ENCODE assay signal across 8 cellular contexts in the genomic region with DNA sequence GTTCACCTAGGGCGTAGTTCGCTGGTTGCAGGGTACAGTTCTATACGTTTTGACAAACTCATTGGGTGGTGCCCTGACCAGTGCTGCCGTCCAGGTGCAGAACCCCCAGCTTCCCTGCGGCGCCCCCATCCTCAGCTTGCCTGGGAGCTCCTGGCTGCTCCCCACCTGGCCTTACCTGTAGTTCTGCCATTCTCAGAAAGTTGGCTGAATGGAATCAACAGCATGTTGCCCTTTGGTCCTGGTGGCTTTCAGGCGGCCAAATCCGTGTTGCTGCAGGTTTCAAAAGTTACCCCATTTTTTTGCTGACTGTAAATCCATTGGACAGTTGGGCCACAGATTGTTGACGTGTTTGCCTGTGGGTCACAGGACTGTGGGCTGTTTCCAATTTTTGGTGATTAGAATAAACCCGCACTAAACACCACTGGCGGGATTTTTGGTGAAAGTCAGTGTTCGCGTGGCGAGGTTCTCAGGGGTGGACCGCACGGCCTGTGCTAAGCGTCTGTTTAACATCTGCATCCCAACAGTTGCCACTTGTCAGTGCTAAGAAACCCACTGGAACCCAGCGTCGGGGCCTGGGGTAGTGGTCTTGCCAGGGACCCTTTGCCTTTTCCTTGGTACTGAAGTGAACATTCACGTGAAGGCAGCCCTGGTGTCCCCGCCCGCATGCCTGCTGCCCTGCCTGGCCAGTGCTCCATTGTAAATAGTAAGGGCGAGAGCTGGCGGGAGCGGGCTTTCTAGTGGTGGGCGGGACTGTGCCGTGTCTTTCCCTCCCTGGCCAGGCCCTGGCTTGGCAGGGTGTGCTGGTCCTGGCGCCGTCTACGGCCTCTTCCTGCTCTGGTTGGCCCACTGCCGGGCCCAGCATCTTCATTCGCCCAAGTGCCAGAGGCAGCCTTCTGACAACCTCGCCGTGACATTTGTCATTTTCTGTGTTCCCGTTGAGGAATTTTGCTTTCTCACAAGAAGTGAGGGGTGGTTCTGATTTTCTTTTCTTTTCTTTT.
DNase-seq lines count a peak whose midpoint lies in the region; ATAC-seq and TF ChIP-seq lines count a peak whose summit lies in the region.

No MANE protein-coding gene starts in this region.

- no peaks in the 10 kb centered on the region for H3K9me3 ChIP-seq in HEK293 (ENCODE audit: control insufficient read depth, insufficient read depth, low read depth, low read length)

- no peaks in the 10 kb centered on the region for H3K9me3 Mint-ChIP-seq in activated naive CD8-positive, alpha-beta T cell (ENCODE audit: low read depth)
- no peaks in the 10 kb centered on the region for H3K9me3 Mint-ChIP-seq in stimulated activated effector memory CD8-positive, alpha-beta T cell treated with anti-CD3 and anti-CD28 coated beads, Interleukin-12 subunit alpha, Interleukin-12 subunit beta, amount 100 ng/mL, for 72 hours

- peak overlapping the region; percentile 76 for H3K4me3 Mint-ChIP-seq in activated naive CD8-positive, alpha-beta T cell
- peak overlapping the region; percentile 90 for H3K4me3 Mint-ChIP-seq in stimulated activated effector memory CD8-positive, alpha-beta T cell treated with anti-CD3 and anti-CD28 coated beads, Interleukin-12 subunit alpha, Interleukin-12 subunit beta, amount 100 ng/mL, for 72 hours

- no peaks in the 10 kb centered on the region for H3K27me3 Mint-ChIP-seq in activated naive CD8-positive, alpha-beta T cell

- CTCF ChIA-PET in HEK293 (lab: Yijun Ruan, JAX) = no interaction called here

- ATAC-seq in stimulated activated effector memory CD8-positive, alpha-beta T cell treated with anti-CD3 and anti-CD28 coated beads, Interleukin-12 subunit alpha, Interleukin-12 subunit beta, amount 100 ng/mL, for 72 hours = no peak
- no peak for ATAC-seq in GM21515 (IDR thresholded peaks at IDR 0.05; ENCODE audit: unreplicated experiment)

- H3K27ac Mint-ChIP-seq in activated naive CD8-positive, alpha-beta T cell = peak overlapping the region; percentile 28
- peak overlapping the region; percentile 95 for H3K27ac Mint-ChIP-seq in stimulated activated effector memory CD8-positive, alpha-beta T cell treated with anti-CD3 and anti-CD28 coated beads, Interleukin-12 subunit alpha, Interleukin-12 subunit beta, amount 100 ng/mL, for 72 hours

- H3K4me3 ChIP-seq in HEK293 (ENCODE audit: low read depth, low read length) (no peak overlapping the region), brain microvascular endothelial cell (ENCODE audit: low read depth, low read length) (no peak overlapping the region)

- H3K27me3 ChIP-seq in brain microvascular endothelial cell (replicated peaks) = no peaks in the 10 kb centered on the region

- no peaks in the 10 kb centered on the region for H3K36me3 Mint-ChIP-seq in activated naive CD8-positive, alpha-beta T cell
- peaks cover 71% of the 10 kb centered on the region for H3K36me3 Mint-ChIP-seq in stimulated activated effector memory CD8-positive, alpha-beta T cell treated with anti-CD3 and anti-CD28 coated beads, Interleukin-12 subunit alpha, Interleukin-12 subunit beta, amount 100 ng/mL, for 72 hours

- DNase-seq in AML-193 (lab: John Stamatoyannopoulos, UW) (peak; percentile 61 to 65), hepatic stellate cell (ENCODE audit: low spot score) (peak; percentile 77), NCI-H2081 treated with DMSO at 0.1 percent for 48 hours (lab: John Stamatoyannopoulos, UW) (no peak), brain microvascular endothelial cell (no peak)
- no peak for DNase-seq in stimulated activated effector memory CD8-positive, alpha-beta T cell treated with anti-CD3 and anti-CD28 coated beads, Interleukin-12 subunit alpha, Interleukin-12 subunit beta, amount 100 ng/mL, for 72 hours (ENCODE audit: low spot score in 2 of 2)

- H3K4me1 Mint-ChIP-seq in activated naive CD8-positive, alpha-beta T cell (ENCODE audit: low read depth) = peaks cover 49% of the 10 kb centered on the region
- H3K4me1 Mint-ChIP-seq in stimulated activated effector memory CD8-positive, alpha-beta T cell treated with anti-CD3 and anti-CD28 coated beads, Interleukin-12 subunit alpha, Interleukin-12 subunit beta, amount 100 ng/mL, for 72 hours = peaks cover 56% of the 10 kb centered on the region

- H3K27ac ChIP-seq in HEK293 (ENCODE audit: extremely low read depth, low read depth, low read length) (no peak overlapping the region; the same call in 1 of the 2 replicates), brain microvascular endothelial cell (no peak overlapping the region)

- in situ Hi-C loops in brain microvascular endothelial cell (cut with HindIII; ENCODE audit: low pct_ligation_motif_present, low sequenced_read_pairs) = no loop called here

- TF ChIP-seq CTCF in HEK293 (tag by site-specific recombination; IDR thresholded peaks at IDR 0.05) (no peak), brain microvascular endothelial cell (IDR thresholded peaks at IDR 0.05; ENCODE audit: low read depth, low read length, missing control alignments) (no peak)

- H3K36me3 ChIP-seq in HEK293 (ENCODE audit: control insufficient read depth in 2 of 2, insufficient read depth in 1 of 2, low read length in 2 of 2) = no peaks in the 10 kb centered on the region; a peak in 1 of 3 replicates
- H3K36me3 ChIP-seq in brain microvascular endothelial cell (replicated peaks) = no peaks in the 10 kb centered on the region

- POLR2A ChIA-PET in HEK293 (lab: Yijun Ruan, JAX) = no interaction called here

- peaks cover 28% of the 10 kb centered on the region for H3K4me1 ChIP-seq in HEK293 (ENCODE audit: control insufficient read depth, insufficient read depth, low read length)

TF ChIP-seq in HEK293, 187 proteins besides CTCF, POLR2A, EP300 and RAD21 (continues in another document):
- TF ChIP-seq EGR2 (tag by site-specific recombination; IDR thresholded peaks at IDR 0.05; ENCODE audit: low read depth) (0 out of 2 replicates have a peak, but pooled peaks have one; percentile 22), ZNF610 (tag by site-specific recombination; IDR thresholded peaks at IDR 0.05; ENCODE audit: borderline replicate concordance) (no peak), ZBTB1 (tag by site-specific recombination; IDR thresholded peaks at IDR 0.05) (no peak), ZNF560 (tag by site-specific recombination; IDR thresholded peaks at IDR 0.05; ENCODE audit: borderline replicate concordance) (no peak), SP2 (tag by site-specific recombination; IDR thresholded peaks at IDR 0.05) (peak; percentile 54; the same call in 1 of the 2 replicates), SP7 (tag by site-specific recombination; IDR thresholded peaks at IDR 0.05) (no peak), ZNF843 (tag by site-specific recombination; IDR thresholded peaks at IDR 0.05) (no peak), ZFHX2 (tag by site-specific recombination; conservative IDR thresholded peaks at IDR 0.05) (peak; percentile 50), MZF1 (tag by site-specific recombination; IDR thresholded peaks at IDR 0.05; ENCODE audit: borderline replicate concordance) (no peak), PRDM10 (tag by site-specific recombination; IDR thresholded peaks at IDR 0.05) (no peak)
- TF ChIP-seq, protein P1, sequence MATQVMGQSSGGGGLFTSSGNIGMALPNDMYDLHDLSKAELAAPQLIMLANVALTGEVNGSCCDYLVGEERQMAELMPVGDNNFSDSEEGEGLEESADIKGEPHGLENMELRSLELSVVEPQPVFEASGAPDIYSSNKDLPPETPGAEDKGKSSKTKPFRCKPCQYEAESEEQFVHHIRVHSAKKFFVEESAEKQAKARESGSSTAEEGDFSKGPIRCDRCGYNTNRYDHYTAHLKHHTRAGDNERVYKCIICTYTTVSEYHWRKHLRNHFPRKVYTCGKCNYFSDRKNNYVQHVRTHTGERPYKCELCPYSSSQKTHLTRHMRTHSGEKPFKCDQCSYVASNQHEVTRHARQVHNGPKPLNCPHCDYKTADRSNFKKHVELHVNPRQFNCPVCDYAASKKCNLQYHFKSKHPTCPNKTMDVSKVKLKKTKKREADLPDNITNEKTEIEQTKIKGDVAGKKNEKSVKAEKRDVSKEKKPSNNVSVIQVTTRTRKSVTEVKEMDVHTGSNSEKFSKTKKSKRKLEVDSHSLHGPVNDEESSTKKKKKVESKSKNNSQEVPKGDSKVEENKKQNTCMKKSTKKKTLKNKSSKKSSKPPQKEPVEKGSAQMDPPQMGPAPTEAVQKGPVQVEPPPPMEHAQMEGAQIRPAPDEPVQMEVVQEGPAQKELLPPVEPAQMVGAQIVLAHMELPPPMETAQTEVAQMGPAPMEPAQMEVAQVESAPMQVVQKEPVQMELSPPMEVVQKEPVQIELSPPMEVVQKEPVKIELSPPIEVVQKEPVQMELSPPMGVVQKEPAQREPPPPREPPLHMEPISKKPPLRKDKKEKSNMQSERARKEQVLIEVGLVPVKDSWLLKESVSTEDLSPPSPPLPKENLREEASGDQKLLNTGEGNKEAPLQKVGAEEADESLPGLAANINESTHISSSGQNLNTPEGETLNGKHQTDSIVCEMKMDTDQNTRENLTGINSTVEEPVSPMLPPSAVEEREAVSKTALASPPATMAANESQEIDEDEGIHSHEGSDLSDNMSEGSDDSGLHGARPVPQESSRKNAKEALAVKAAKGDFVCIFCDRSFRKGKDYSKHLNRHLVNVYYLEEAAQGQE (tag by site-specific recombination; IDR thresholded peaks at IDR 0.05) = no peak

Comparison
In these comparisons a context has a peak if more than half of its experiments do, and no peak if none do; other contexts are left out.
1. DNase-seq: peak in AML-193 (2 of 2) and hepatic stellate cell (single experiment); none in stimulated activated effector memory CD8-positive, alpha-beta T cell treated with anti-CD3 and anti-CD28 coated beads, Interleukin-12 subunit alpha, Interleukin-12 subunit beta, amount 100 ng/mL, for 72 hours (0 of 2), NCI-H2081 treated with DMSO at 0.1 percent for 48 hours (single experiment) and brain microvascular endothelial cell (single experiment).